Comparison of ENCODE assay signal across 9 cellular contexts in genomic region chr2:177783835-177784448, GRCh38.
DNase-seq lines count a peak whose midpoint lies in the region; ATAC-seq, FAIRE-seq and TF ChIP-seq lines count a peak whose summit lies in the region.
"Had no signal": no experiment of that assay in that cellular context is flagged by ENCODE, and none has a peak within 500 bp of the region (broad histone marks: within the 10 kb centered on the region; RNA-seq: fewer than 3 reads in every experiment).

No MANE protein-coding gene starts in this region.

- no peaks in the 10 kb centered on the region for H3K27me3 ChIP-seq in BLaER1
- H3K27me3 ChIP-seq in upper lobe of left lung: no peaks in the 10 kb centered on the region

- H3K9me3 ChIP-seq in BLaER1: no peaks in the 10 kb centered on the region
- H3K9me3 ChIP-seq in upper lobe of left lung: no peaks in the 10 kb centered on the region

- no peak overlapping the region for H3K9ac ChIP-seq in BLaER1

- FAIRE-seq in GM12892 (lab: Jason Lieb, UNC): no peak
- FAIRE-seq: colon had no signal

- no peak overlapping the region for H3K27ac ChIP-seq in BLaER1
- peak overlapping the region; percentile 74 for H3K27ac ChIP-seq in epithelial cell of prostate
- peak overlapping the region in 1 of 4 donors; percentile 48 for H3K27ac ChIP-seq in upper lobe of left lung

- no peak overlapping the region for H3K4me3 ChIP-seq in BLaER1
- H3K4me3 ChIP-seq in upper lobe of left lung: no peak overlapping the region

- H4K20me1 ChIP-seq in BLaER1: no peaks in the 10 kb centered on the region

- TF ChIP-seq EP300 in upper lobe of left lung (IDR thresholded peaks at IDR 0.05): no peak

- TF ChIP-seq POLR2A in upper lobe of left lung (IDR thresholded peaks at IDR 0.05): no peak
- TF ChIP-seq POLR2A in GM12892 (IDR thresholded peaks at IDR 0.05; ENCODE audit: low read depth, low read length): no peak

- no peaks in the 10 kb centered on the region for H3K36me3 ChIP-seq in BLaER1
- H3K36me3 ChIP-seq in upper lobe of left lung: no peaks in the 10 kb centered on the region

- peak; percentile 87 for ATAC-seq in GM21390 (IDR thresholded peaks at IDR 0.05; ENCODE audit: unreplicated experiment)
- peak; percentile 30 to 61 for ATAC-seq in upper lobe of left lung (ENCODE audit: low FRiP score in 2 of 2)

- peaks cover 11% of the 10 kb centered on the region for H3K4me1 ChIP-seq in BLaER1
- H3K4me1 ChIP-seq in upper lobe of left lung: peaks cover 0 to 8% (median 0%) of the 10 kb centered on the region in 4 donors

- 57 to 73% methylated on average over 2 of the region's 2 CpGs for WGBS in upper lobe of left lung, 2 donors

- DNase-seq in NCI-H2029 (lab: John Stamatoyannopoulos, UW) (peak; percentile 84), epithelial cell of prostate (ENCODE audit: low read depth, low spot score) (peak; percentile 85), upper lobe of left lung (no peak), NCI-H526 treated with DMSO at 0.1 percent for 48 hours (lab: John Stamatoyannopoulos, UW) (no peak), GM12892 (ENCODE audit: insufficient read length) (no peak), SHP77 (lab: John Stamatoyannopoulos, UW) (no peak)

- TF ChIP-seq CTCF in upper lobe of left lung (IDR thresholded peaks at IDR 0.05): no peak

- H3K4me2 ChIP-seq in BLaER1: 0 out of 2 replicates have a peak overlapping the region, but pooled peaks have one; percentile 11

Comparison
In these comparisons a context has a peak if more than half of its experiments do, and no peak if none do; other contexts are left out.
1. DNase-seq: peak in NCI-H2029 (single experiment) and epithelial cell of prostate (single experiment); none in upper lobe of left lung (0 of 2), NCI-H526 treated with DMSO at 0.1 percent for 48 hours (single experiment), GM12892 (single experiment) and SHP77 (0 of 2).